ENCODE assay signal across 29 cellular contexts in genomic region chr12:107973950-107974349, GRCh38.
"Had no signal": no experiment of that assay in that cellular context is flagged by ENCODE, and none has a peak within 500 bp of the region (broad histone marks: within the 10 kb centered on the region; RNA-seq: fewer than 3 reads in every experiment).

No MANE protein-coding gene starts in this region.

- H3K4me1 ChIP-seq: neural progenitor cell, parathyroid adenoma, psoas muscle, right lobe of liver, sigmoid colon, suprapubic skin, testis, tibial artery, transverse colon, upper lobe of left lung, vagina had no signal

- H3K4me3 ChIP-seq: neural progenitor cell, ovary, psoas muscle, right lobe of liver, sigmoid colon, suprapubic skin, testis, tibial artery, transverse colon, upper lobe of left lung, vagina had no signal

- H3K79me2 ChIP-seq: parathyroid adenoma had no signal

- H3K9me3 ChIP-seq: ovary, psoas muscle, suprapubic skin, testis, vagina had no signal

- FAIRE-seq: small intestine, urothelium cell line had no signal

- H3K27me3 ChIP-seq: ovary, right lobe of liver, sigmoid colon, testis, transverse colon, upper lobe of left lung, vagina had no signal

- H3K9ac ChIP-seq: neural progenitor cell, parathyroid adenoma had no signal

- H3K36me3 ChIP-seq: neural progenitor cell, ovary, right lobe of liver, sigmoid colon, suprapubic skin, tibial artery, transverse colon, upper lobe of left lung, vagina had no signal

- DNase-seq: naive thymus-derived CD4-positive, alpha-beta T cell; natural killer cell; occipital lobe; ovary; posterior cingulate gyrus; psoas muscle; right cardiac atrium; right lobe of liver; sigmoid colon; small intestine; stimulated activated CD4-positive, alpha-beta T cell treated with anti-CD3 and anti-CD28 coated beads, Interleukin-15, amount 100 ng/mL, for 24 hours; stimulated activated CD4-positive, alpha-beta T cell treated with anti-CD3 and anti-CD28 coated beads, Interleukin-2, amount 100 ng/mL, for 24 hours; stimulated activated CD4-positive, alpha-beta T cell treated with anti-CD3 and anti-CD28 coated beads, Interleukin-4, amount 100 ng/mL, for 1 hour; stimulated activated CD4-positive, alpha-beta T cell treated with anti-CD3 and anti-CD28 coated beads, Interleukin-4, amount 100 ng/mL, for 4 hours; stimulated activated CD8-positive, alpha-beta memory T cell treated with anti-CD3 and anti-CD28 coated beads, Interleukin-4, amount 100 ng/mL, for 48 hours; stimulated activated naive CD4-positive, alpha-beta T cell; stimulated activated naive CD8-positive, alpha-beta T cell treated with anti-CD3 and anti-CD28 coated beads, Interleukin-15, amount 100 ng/mL, for 72 hours; stimulated activated naive CD8-positive, alpha-beta T cell treated with anti-CD3 and anti-CD28 coated beads, Interleukin-15, Interleukin-2, amounts not matched to agents 100 U/mL and 50 U/mL, for 24 hours; substantia nigra; testis; tibial artery; transverse colon; upper lobe of left lung had no signal

- H3K4me2 ChIP-seq: neural progenitor cell had no signal

- H2AFZ ChIP-seq: neural progenitor cell, parathyroid adenoma had no signal

- ATAC-seq: naive thymus-derived CD4-positive, alpha-beta T cell; natural killer cell; psoas muscle; right cardiac atrium; right lobe of liver; stimulated activated memory B cell treated with anti-CD40 and anti-IgM and Interleukin-4, amounts not matched to agents 10 μg/mL and 1 μg/mL and 100 μg/mL, for 72 hours; stimulated activated naive CD8-positive, alpha-beta T cell treated with anti-CD3 and anti-CD28 coated beads, Interleukin-15, amount 100 ng/mL, for 72 hours; stimulated activated naive CD8-positive, alpha-beta T cell treated with anti-CD3 and anti-CD28 coated beads, Interleukin-15, Interleukin-2, amounts not matched to agents 100 U/mL and 50 U/mL, for 24 hours had no signal

- H3K27ac ChIP-seq: neural progenitor cell, ovary, parathyroid adenoma, psoas muscle, right lobe of liver, sigmoid colon, suprapubic skin, testis, tibial artery, transverse colon, upper lobe of left lung, vagina had no signal
